Comparison of ENCODE assay signal across 13 cellular contexts in the genomic region with DNA sequence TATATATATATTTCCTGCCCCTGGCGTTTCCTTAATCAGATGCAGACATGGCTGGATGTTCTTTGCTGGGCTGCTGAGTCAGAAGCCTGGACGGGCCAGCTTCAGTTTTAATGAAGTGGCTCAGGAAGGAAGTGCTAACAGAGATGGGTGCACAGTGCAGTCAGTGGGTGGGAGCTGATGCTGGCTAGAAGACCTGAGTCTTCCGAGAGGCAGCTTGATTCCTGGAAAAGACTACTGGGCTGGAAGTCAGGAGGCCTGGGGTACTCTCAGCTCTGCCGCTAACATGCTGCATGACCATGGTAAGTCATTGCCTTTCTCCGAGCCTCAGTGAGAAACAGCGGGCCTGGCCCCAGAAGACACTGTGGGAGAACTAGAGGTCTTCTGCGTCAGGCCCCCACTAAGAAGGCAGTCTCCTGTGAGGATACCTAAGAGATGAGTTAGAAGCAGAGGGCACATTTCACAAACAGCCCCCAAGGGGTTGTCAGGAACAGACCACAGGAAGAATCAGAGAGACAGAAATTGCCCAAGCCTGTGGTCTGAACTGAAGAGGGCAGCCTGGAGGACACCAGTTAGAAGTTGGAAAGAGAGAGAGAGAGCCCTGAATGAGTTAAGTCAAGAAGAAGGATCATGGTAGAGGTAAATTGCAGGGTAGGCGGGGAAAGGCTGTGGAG. TPM values are rescaled to one million over a fixed set of nuclear protein-coding genes. Genes with fewer than 3 reads are reported as not detected.
DNase-seq lines count a peak whose midpoint lies in the region; ATAC-seq and TF ChIP-seq lines count a peak whose summit lies in the region.
"Had no signal": no experiment of that assay in that cellular context is flagged by ENCODE, and none has a peak within 500 bp of the region (broad histone marks: within the 10 kb centered on the region; RNA-seq: fewer than 3 reads in every experiment).

No MANE protein-coding gene starts in this region.

- no peak overlapping the region for H3K4me3 ChIP-seq in GM23248
- no peak overlapping the region for H3K4me3 ChIP-seq in epithelial cell of esophagus (ENCODE audit: low read length)
- no peak overlapping the region for H3K4me3 ChIP-seq in esophagus muscularis mucosa
- H3K4me3 ChIP-seq: esophagus squamous epithelium, thoracic aorta had no signal

- H3K36me3 ChIP-seq in GM23248 (ENCODE audit: low read depth): no peaks in the 10 kb centered on the region
- H3K36me3 ChIP-seq in esophagus muscularis mucosa: no peaks in the 10 kb centered on the region
- H3K36me3 ChIP-seq: esophagus squamous epithelium, thoracic aorta had no signal

- WGBS in GM23248 (ENCODE audit: low coverage in 1 of 2, low lambda C conversion rate in 2 of 2, missing lambda C conversion rate in 2 of 2), 2 experiments: 44 to 52% methylated on average over 7 to 8 of the region's 8 CpGs
- 72% methylated on average over 8 of the region's 8 CpGs for whole genome bisulfite sequencing in esophagus muscularis mucosa

- intact Hi-C loops in CD4-positive, alpha-beta T cell (cut with DNase I, micrococcal nuclease): loop anchor here (1.0 to 10.0 kb wide), 4 partner anchors 11 to 52 kb away; no protein-coding TSS in a partner anchor
- intact Hi-C loops in esophagus muscularis mucosa (cut with DNase I): no loop called here

- no peak for TF ChIP-seq POLR2A in esophagus muscularis mucosa (IDR thresholded peaks at IDR 0.05; ENCODE audit: low read depth)

- ATAC-seq in CD4-positive, alpha-beta T cell (ENCODE audit: poor library complexity): no peak
- ATAC-seq in stimulated activated memory B cell treated with anti-CD40 and anti-IgM and Interleukin-4, amounts not matched to agents 10 μg/mL and 1 μg/mL and 100 μg/mL, for 72 hours: no peak
- ATAC-seq in GM18861 (IDR thresholded peaks at IDR 0.05; ENCODE audit: unreplicated experiment): no peak
- ATAC-seq: HCT116 had no signal

- no peak for DNase-seq in CD4-positive, alpha-beta T cell
- DNase-seq in GM23248 (peak; percentile 76), epithelial cell of esophagus (ENCODE audit: low read depth) (peak; percentile 3), foreskin melanocyte (no peak), esophagus muscularis mucosa (ENCODE audit: extremely low spot score) (no peak)
- DNase-seq in activated CD4-positive, alpha-beta memory T cell treated with anti-CD3 and anti-CD28 coated beads, Interleukin-2, amount 10 ng/mL, durations not matched to agents 7 days and 5 days: peak; percentile 50
- DNase-seq: caudate nucleus, esophagus squamous epithelium, IMR-90 had no signal

- CTCF ChIA-PET in CD4-positive, alpha-beta T cell (lab: Charles Lee): interaction anchor here (0.7 to 2.1 kb wide), 2 partner anchors 31 to 431 kb away, joined by 3 to 4 read pairs; no protein-coding TSS in a partner anchor
- CTCF ChIA-PET in activated CD4-positive, alpha-beta memory T cell treated with anti-CD3 and anti-CD28 coated beads, Interleukin-2, amount 10 ng/mL, durations not matched to agents 7 days and 5 days (lab: Charles Lee): interaction anchor here (1.8 to 2.3 kb wide), 2 partner anchors 12 to 14 kb away, joined by 6 to 10 read pairs; no protein-coding TSS in a partner anchor

- H3K27me3 Mint-ChIP-seq in CD4-positive, alpha-beta T cell: no peaks in the 10 kb centered on the region
- H3K27me3 Mint-ChIP-seq in activated CD4-positive, alpha-beta memory T cell treated with anti-CD3 and anti-CD28 coated beads, Interleukin-2, amount 10 ng/mL, durations not matched to agents 7 days and 5 days: no peaks in the 10 kb centered on the region
- no peaks in the 10 kb centered on the region for H3K27me3 Mint-ChIP-seq in stimulated activated memory B cell treated with anti-CD40 and anti-IgM and Interleukin-4, amounts not matched to agents 10 μg/mL and 1 μg/mL and 100 μg/mL, for 72 hours

- H3K27ac Mint-ChIP-seq in CD4-positive, alpha-beta T cell: peak overlapping the region; percentile 88
- H3K27ac Mint-ChIP-seq in activated CD4-positive, alpha-beta memory T cell treated with anti-CD3 and anti-CD28 coated beads, Interleukin-2, amount 10 ng/mL, durations not matched to agents 7 days and 5 days: peak overlapping the region; percentile 90
- H3K27ac Mint-ChIP-seq in stimulated activated memory B cell treated with anti-CD40 and anti-IgM and Interleukin-4, amounts not matched to agents 10 μg/mL and 1 μg/mL and 100 μg/mL, for 72 hours: no peak overlapping the region

- H3K4me2 ChIP-seq in GM23248 (ENCODE audit: unreplicated experiment): no peak overlapping the region

- H3K4me1 Mint-ChIP-seq in CD4-positive, alpha-beta T cell (ENCODE audit: low read depth): peaks cover 85% of the 10 kb centered on the region
- peaks cover 90% of the 10 kb centered on the region for H3K4me1 Mint-ChIP-seq in activated CD4-positive, alpha-beta memory T cell treated with anti-CD3 and anti-CD28 coated beads, Interleukin-2, amount 10 ng/mL, durations not matched to agents 7 days and 5 days
- H3K4me1 Mint-ChIP-seq in stimulated activated memory B cell treated with anti-CD40 and anti-IgM and Interleukin-4, amounts not matched to agents 10 μg/mL and 1 μg/mL and 100 μg/mL, for 72 hours: peaks cover 9% of the 10 kb centered on the region

- no peaks in the 10 kb centered on the region for H3F3A ChIP-seq in GM23248 (ENCODE audit: insufficient read depth)

- no peaks in the 10 kb centered on the region for H4K20me1 ChIP-seq in GM23248 (ENCODE audit: insufficient read depth)

- no peak overlapping the region for H3K9ac ChIP-seq in GM23248

- in situ Hi-C loops in GM23248 (cut with MboI): no loop called here

- no peak overlapping the region; the same call in 1 of the 2 replicates for H2AFZ ChIP-seq in GM23248

- H3K9me3 ChIP-seq in CD4-positive, alpha-beta T cell (ENCODE audit: control insufficient read depth, low read length): no peaks in the 10 kb centered on the region
- H3K9me3 ChIP-seq in GM23248 (ENCODE audit: low read depth): no peaks in the 10 kb centered on the region
- no peaks in the 10 kb centered on the region for H3K9me3 ChIP-seq in esophagus muscularis mucosa
- H3K9me3 ChIP-seq: esophagus squamous epithelium, thoracic aorta had no signal

- H3K79me2 ChIP-seq in GM23248 (ENCODE audit: insufficient read depth): no peaks in the 10 kb centered on the region

- no peaks in the 10 kb centered on the region for H3K9me2 ChIP-seq in GM23248 (ENCODE audit: insufficient read depth)

- TF ChIP-seq EP300 in esophagus muscularis mucosa (IDR thresholded peaks at IDR 0.05): no peak

- no peaks in the 10 kb centered on the region for H3K27me3 ChIP-seq in CD4-positive, alpha-beta T cell (ENCODE audit: control insufficient read depth, insufficient read depth, low read length)
- H3K27me3 ChIP-seq in GM23248 (replicated peaks; ENCODE audit: insufficient read depth) (no peaks in the 10 kb centered on the region), esophagus muscularis mucosa (no peaks in the 10 kb centered on the region)
- H3K27me3 ChIP-seq: esophagus squamous epithelium had no signal

- no peak for TF ChIP-seq CTCF in CD4-positive, alpha-beta T cell (IDR thresholded peaks at IDR 0.05)
- no peak for TF ChIP-seq CTCF in epithelial cell of esophagus (IDR thresholded peaks at IDR 0.05; ENCODE audit: insufficient read depth, low read depth, low read length, missing control alignments)
- no peak for TF ChIP-seq CTCF in esophagus muscularis mucosa (IDR thresholded peaks at IDR 0.05)

- H3K4me3 Mint-ChIP-seq in CD4-positive, alpha-beta T cell: peak overlapping the region; percentile 83
- peak overlapping the region; percentile 84 for H3K4me3 Mint-ChIP-seq in activated CD4-positive, alpha-beta memory T cell treated with anti-CD3 and anti-CD28 coated beads, Interleukin-2, amount 10 ng/mL, durations not matched to agents 7 days and 5 days
- no peak overlapping the region for H3K4me3 Mint-ChIP-seq in stimulated activated memory B cell treated with anti-CD40 and anti-IgM and Interleukin-4, amounts not matched to agents 10 μg/mL and 1 μg/mL and 100 μg/mL, for 72 hours

- POLR2A ChIA-PET in CD4-positive, alpha-beta T cell (lab: Charles Lee): interaction anchor here (0.9 to 1.6 kb wide), 5 partner anchors 10 to 36 kb away, joined by 3 to 8 read pairs (median 4); no protein-coding TSS in a partner anchor
- POLR2A ChIA-PET in activated CD4-positive, alpha-beta memory T cell treated with anti-CD3 and anti-CD28 coated beads, Interleukin-2, amount 10 ng/mL, durations not matched to agents 7 days and 5 days (lab: Charles Lee): interaction anchor here (0.9 to 4.3 kb wide), 9 partner anchors 11 to 54 kb away, joined by 3 to 50 read pairs (median 9); no protein-coding TSS in a partner anchor

- H3K4me1 ChIP-seq in GM23248 (ENCODE audit: insufficient read depth) (peaks cover 4% of the 10 kb centered on the region; the same call in 1 of the 2 replicates), esophagus muscularis mucosa (no peaks in the 10 kb centered on the region)
- H3K4me1 ChIP-seq: esophagus squamous epithelium had no signal

- no peaks in the 10 kb centered on the region for H3K9me3 Mint-ChIP-seq in CD4-positive, alpha-beta T cell
- H3K9me3 Mint-ChIP-seq in activated CD4-positive, alpha-beta memory T cell treated with anti-CD3 and anti-CD28 coated beads, Interleukin-2, amount 10 ng/mL, durations not matched to agents 7 days and 5 days: no peaks in the 10 kb centered on the region
- no peaks in the 10 kb centered on the region for H3K9me3 Mint-ChIP-seq in stimulated activated memory B cell treated with anti-CD40 and anti-IgM and Interleukin-4, amounts not matched to agents 10 μg/mL and 1 μg/mL and 100 μg/mL, for 72 hours

- H3K36me3 Mint-ChIP-seq in CD4-positive, alpha-beta T cell (ENCODE audit: low read depth): no peaks in the 10 kb centered on the region
- peaks cover 40% of the 10 kb centered on the region for H3K36me3 Mint-ChIP-seq in activated CD4-positive, alpha-beta memory T cell treated with anti-CD3 and anti-CD28 coated beads, Interleukin-2, amount 10 ng/mL, durations not matched to agents 7 days and 5 days (ENCODE audit: low read depth)
- H3K36me3 Mint-ChIP-seq in stimulated activated memory B cell treated with anti-CD40 and anti-IgM and Interleukin-4, amounts not matched to agents 10 μg/mL and 1 μg/mL and 100 μg/mL, for 72 hours: no peaks in the 10 kb centered on the region

- H3K27ac ChIP-seq in CD4-positive, alpha-beta T cell (ENCODE audit: low read depth, low read length): peak overlapping the region; percentile 17
- H3K27ac ChIP-seq in GM23248: no peak overlapping the region
- no peak overlapping the region for H3K27ac ChIP-seq in esophagus muscularis mucosa (replicated peaks in 1 of 4)
- H3K27ac ChIP-seq: esophagus squamous epithelium, thoracic aorta had no signal

RNA-seq across cellular contexts. Expression of a gene that starts 8.3 kb away (rescaled TPM):
- total RNA-seq in CD4-positive, alpha-beta T cell: 10 to 100 TPM; 44.7 to 47.6 TPM
- total RNA-seq in GM23248 (2014; rRNA removed; shearing (Covaris generic)): not detected in 2 replicates
- polyA plus RNA-seq in GM23248 (2016; fragmentation: Nextera tagmentation; extraction: Ambion mirVana): not detected in 2 replicates
- total RNA-seq in activated CD4-positive, alpha-beta memory T cell treated with anti-CD3 and anti-CD28 coated beads, Interleukin-2, amount 10 ng/mL, durations not matched to agents 7 days and 5 days: 100 to 1,000 TPM; 139 TPM
- total RNA-seq in esophagus muscularis mucosa: under 1 TPM in 2 of 4 donors, not detected in 2; 0.32 to 0.33 TPM
- total RNA-seq: IMR-90 had no signal
- polyA plus RNA-seq: IMR-90 had no signal

Comparison
In these comparisons a context has a peak if more than half of its experiments do, and no peak if none do; other contexts are left out.
1. DNase-seq: peak in GM23248 (single experiment), activated CD4-positive, alpha-beta memory T cell treated with anti-CD3 and anti-CD28 coated beads, Interleukin-2, amount 10 ng/mL, durations not matched to agents 7 days and 5 days (single experiment) and epithelial cell of esophagus (single experiment); none in CD4-positive, alpha-beta T cell (0 of 10), foreskin melanocyte (single experiment) and esophagus muscularis mucosa (single experiment).
2. RNA of a gene that starts 8.3 kb away (total RNA-seq): 139 TPM in activated CD4-positive, alpha-beta memory T cell treated with anti-CD3 and anti-CD28 coated beads, Interleukin-2, amount 10 ng/mL, durations not matched to agents 7 days and 5 days and 44.7 to 47.6 TPM in CD4-positive, alpha-beta T cell; 0.32 to 0.33 TPM in esophagus muscularis mucosa and not detected in GM23248; every median in the first group is over 10 times any median in the second.